ENCODE assay signal across 8 cellular contexts in genomic region chr20:58447733-58448391, GRCh38. TPM values are rescaled to one million over a fixed set of nuclear protein-coding genes. Genes with fewer than 3 reads are reported as not detected.
DNase-seq lines count a peak whose midpoint lies in the region; ATAC-seq and TF ChIP-seq lines count a peak whose summit lies in the region.

No MANE protein-coding gene starts in this region.

- H3K27me3 ChIP-seq in BLaER1: no peaks in the 10 kb centered on the region
- H3K27me3 ChIP-seq in foreskin keratinocyte: no peaks in the 10 kb centered on the region
- no peaks in the 10 kb centered on the region for H3K27me3 ChIP-seq in psoas muscle (ENCODE audit: insufficient read depth in 3 of 3, low read length in 2 of 3)

- H3K9ac ChIP-seq in BLaER1: no peak overlapping the region

- H3K9me3 Mint-ChIP-seq in activated T-cell treated with anti-CD3 and anti-CD28 coated beads, Interleukin-2, amount 50 U/mL, for 24 hours: no peaks in the 10 kb centered on the region

- H3K4me2 ChIP-seq in BLaER1: peak overlapping the region; percentile 17; the same call in 1 of the 2 replicates

- intact Hi-C loops in psoas muscle (cut with DNase I): loop anchor here (2.0 to 5.0 kb wide), 2 partner anchors 209 to 211 kb away; no protein-coding TSS in a partner anchor

- no peaks in the 10 kb centered on the region for H3K27me3 Mint-ChIP-seq in activated T-cell treated with anti-CD3 and anti-CD28 coated beads, Interleukin-2, amount 50 U/mL, for 24 hours

- H3K4me3 ChIP-seq in BLaER1: no peak overlapping the region
- H3K4me3 ChIP-seq in psoas muscle: no peak overlapping the region

- peaks cover 1% of the 10 kb centered on the region for H3K4me1 Mint-ChIP-seq in activated T-cell treated with anti-CD3 and anti-CD28 coated beads, Interleukin-2, amount 50 U/mL, for 24 hours (ENCODE audit: low read depth)

- H3K9me3 ChIP-seq in BLaER1 (no peaks in the 10 kb centered on the region; the same call in 1 of the 2 replicates), psoas muscle (no peaks in the 10 kb centered on the region)

- H3K4me1 ChIP-seq in BLaER1 (peaks cover 51% of the 10 kb centered on the region), foreskin keratinocyte (no peaks in the 10 kb centered on the region), psoas muscle (no peaks in the 10 kb centered on the region)

- ATAC-seq in foreskin keratinocyte: peak; percentile 77
- peak; percentile 74 to 89 (median 80) for ATAC-seq in psoas muscle
- no peak for ATAC-seq in HG02870 (IDR thresholded peaks at IDR 0.05; ENCODE audit: unreplicated experiment)

- H3K36me3 ChIP-seq in BLaER1: peaks cover 71% of the 10 kb centered on the region
- H3K36me3 ChIP-seq in psoas muscle (ENCODE audit: insufficient read depth in 1 of 2, low read depth in 1 of 2): peaks cover 0 to 47% of the 10 kb centered on the region in 2 donors

- no peak for DNase-seq in GM20000 (ENCODE audit: low spot score)
- DNase-seq in NCI-H69 (lab: John Stamatoyannopoulos, UW): peak; percentile 31
- peak; percentile 49 for DNase-seq in activated T-cell treated with anti-CD3 and anti-CD28 coated beads, Interleukin-2, amount 50 U/mL, for 24 hours
- DNase-seq in foreskin keratinocyte: no peak
- DNase-seq in psoas muscle: no peak
- no peak for DNase-seq in 8988T

- H3K36me3 Mint-ChIP-seq in activated T-cell treated with anti-CD3 and anti-CD28 coated beads, Interleukin-2, amount 50 U/mL, for 24 hours (ENCODE audit: low read depth): peaks cover 95% of the 10 kb centered on the region

- WGBS in psoas muscle, 3 donors: 55 to 64% (median 62%) methylated on average over 7 of the region's 7 CpGs

- peak; percentile 80 for TF ChIP-seq CTCF in GM20000 (IDR thresholded peaks at IDR 0.05; ENCODE audit: extremely low read depth, missing control alignments)
- peak; percentile 83 for TF ChIP-seq CTCF in foreskin keratinocyte (conservative IDR thresholded peaks at IDR 0.05)
- TF ChIP-seq CTCF in psoas muscle (IDR thresholded peaks at IDR 0.05): peak; percentile 75

- no peak overlapping the region for H3K4me3 Mint-ChIP-seq in activated T-cell treated with anti-CD3 and anti-CD28 coated beads, Interleukin-2, amount 50 U/mL, for 24 hours

- H3K27ac Mint-ChIP-seq in activated T-cell treated with anti-CD3 and anti-CD28 coated beads, Interleukin-2, amount 50 U/mL, for 24 hours: peak overlapping the region; percentile 13

- H3K27ac ChIP-seq in BLaER1 (no peak overlapping the region), foreskin keratinocyte (no peak overlapping the region), psoas muscle (no peak overlapping the region)

- H4K20me1 ChIP-seq in BLaER1: peaks cover 53% of the 10 kb centered on the region

RNA-seq across cellular contexts. Expression of gene VAPB, which starts 58.8 kb away (rescaled TPM):
- 39.2 and 41.6 TPM in 2 replicates for total RNA-seq in foreskin keratinocyte
- polyA plus RNA-seq in foreskin keratinocyte: 38.7 and 41.7 TPM in 2 replicates
- 10 to 100 TPM; 64.0 to 84.5 (median 77.5) TPM for total RNA-seq in psoas muscle
- 10 to 100 TPM; 30.7 to 46.5 (median 44.4) TPM for polyA plus RNA-seq in psoas muscle

Comparison
In these comparisons a context has a peak if more than half of its experiments do, and no peak if none do; other contexts are left out.
1. DNase-seq: peak in NCI-H69 (single experiment) and activated T-cell treated with anti-CD3 and anti-CD28 coated beads, Interleukin-2, amount 50 U/mL, for 24 hours (single experiment); none in GM20000 (single experiment), foreskin keratinocyte (0 of 2), psoas muscle (0 of 2) and 8988T (single experiment).
2. Peak in every context shown above with its lines, with median percentiles within 50 percentile points of each other: CTCF ChIP-seq.